Comparison of ENCODE assay signal across 1 cellular context in the genomic region with DNA sequence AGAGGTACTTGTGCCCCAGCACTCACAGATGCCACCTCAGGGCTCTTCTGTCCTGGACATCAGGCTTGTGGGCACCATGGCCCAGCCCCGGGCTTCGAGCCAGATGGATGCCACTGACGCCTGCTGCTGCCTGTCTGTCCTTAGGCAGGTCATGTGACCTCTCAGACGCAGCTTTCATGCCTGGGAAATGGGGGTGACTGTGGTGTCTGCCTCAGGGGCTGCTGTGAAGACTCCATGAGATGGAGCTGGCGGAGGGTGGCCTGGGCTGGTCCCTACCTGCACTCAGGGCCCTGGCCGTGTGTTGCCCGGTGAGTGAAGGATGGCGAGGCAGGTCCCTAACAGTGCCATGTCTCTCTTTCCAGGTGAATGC.
TF ChIP-seq lines count a peak whose summit lies in the region.

No MANE protein-coding gene starts in this region.

TF ChIP-seq in Ishikawa, 13 proteins besides CTCF, POLR2A, EP300 and RAD21 (continued from another document):
- TF ChIP-seq, protein P1, sequence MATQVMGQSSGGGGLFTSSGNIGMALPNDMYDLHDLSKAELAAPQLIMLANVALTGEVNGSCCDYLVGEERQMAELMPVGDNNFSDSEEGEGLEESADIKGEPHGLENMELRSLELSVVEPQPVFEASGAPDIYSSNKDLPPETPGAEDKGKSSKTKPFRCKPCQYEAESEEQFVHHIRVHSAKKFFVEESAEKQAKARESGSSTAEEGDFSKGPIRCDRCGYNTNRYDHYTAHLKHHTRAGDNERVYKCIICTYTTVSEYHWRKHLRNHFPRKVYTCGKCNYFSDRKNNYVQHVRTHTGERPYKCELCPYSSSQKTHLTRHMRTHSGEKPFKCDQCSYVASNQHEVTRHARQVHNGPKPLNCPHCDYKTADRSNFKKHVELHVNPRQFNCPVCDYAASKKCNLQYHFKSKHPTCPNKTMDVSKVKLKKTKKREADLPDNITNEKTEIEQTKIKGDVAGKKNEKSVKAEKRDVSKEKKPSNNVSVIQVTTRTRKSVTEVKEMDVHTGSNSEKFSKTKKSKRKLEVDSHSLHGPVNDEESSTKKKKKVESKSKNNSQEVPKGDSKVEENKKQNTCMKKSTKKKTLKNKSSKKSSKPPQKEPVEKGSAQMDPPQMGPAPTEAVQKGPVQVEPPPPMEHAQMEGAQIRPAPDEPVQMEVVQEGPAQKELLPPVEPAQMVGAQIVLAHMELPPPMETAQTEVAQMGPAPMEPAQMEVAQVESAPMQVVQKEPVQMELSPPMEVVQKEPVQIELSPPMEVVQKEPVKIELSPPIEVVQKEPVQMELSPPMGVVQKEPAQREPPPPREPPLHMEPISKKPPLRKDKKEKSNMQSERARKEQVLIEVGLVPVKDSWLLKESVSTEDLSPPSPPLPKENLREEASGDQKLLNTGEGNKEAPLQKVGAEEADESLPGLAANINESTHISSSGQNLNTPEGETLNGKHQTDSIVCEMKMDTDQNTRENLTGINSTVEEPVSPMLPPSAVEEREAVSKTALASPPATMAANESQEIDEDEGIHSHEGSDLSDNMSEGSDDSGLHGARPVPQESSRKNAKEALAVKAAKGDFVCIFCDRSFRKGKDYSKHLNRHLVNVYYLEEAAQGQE (IDR thresholded peaks at IDR 0.05; ENCODE audit: low read depth): no peak
